Comparison of ENCODE assay signal across 7 cellular contexts in the genomic region with DNA sequence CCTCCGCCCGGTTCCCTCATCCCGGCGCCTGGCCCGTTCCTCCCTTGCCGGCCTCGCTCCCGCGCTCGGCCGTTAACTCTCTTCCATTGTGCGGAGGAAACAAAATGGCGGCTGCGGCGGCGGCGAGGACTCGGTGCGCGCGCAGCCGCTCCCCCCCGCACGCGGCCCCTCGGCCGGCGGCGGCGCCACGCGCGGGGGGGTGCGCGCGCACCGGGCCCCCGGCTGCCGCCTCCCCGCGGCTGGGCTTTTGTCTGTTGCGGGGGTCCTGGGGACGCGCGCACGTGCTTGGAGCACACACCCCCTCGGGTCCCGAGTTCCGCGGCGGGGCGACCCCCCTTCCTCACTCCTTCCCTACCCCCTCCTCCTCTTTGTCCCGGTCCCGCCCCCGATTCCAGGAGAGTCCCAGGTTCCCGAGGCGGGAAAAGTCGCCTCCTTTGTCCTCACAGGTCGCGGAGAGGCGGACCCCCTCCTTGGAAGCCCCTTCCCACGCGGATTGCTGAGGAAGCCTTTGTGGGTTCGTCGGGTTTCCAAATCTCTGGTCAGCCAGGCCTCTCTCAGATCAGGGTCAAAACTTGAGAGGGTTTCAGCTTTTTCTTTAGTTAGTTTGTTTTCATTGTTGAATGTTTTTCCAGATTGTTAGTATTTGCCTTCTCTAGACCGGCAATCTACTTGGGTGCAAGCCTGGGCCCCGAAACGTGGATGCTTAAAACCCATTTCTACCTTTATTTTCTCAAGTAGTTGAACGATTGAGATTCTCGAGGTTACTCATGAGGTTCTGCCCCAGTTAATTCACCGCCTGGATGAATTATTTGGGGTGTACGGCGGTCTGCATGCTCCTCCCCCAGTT. TPM values are rescaled to one million over a fixed set of nuclear protein-coding genes. Genes with fewer than 3 reads are reported as not detected.
A peak's percentile ranks its signal among the peaks of the same experiment; 100 is the strongest.
DNase-seq lines count a peak whose midpoint lies in the region; ATAC-seq and TF ChIP-seq lines count a peak whose summit lies in the region.

No MANE protein-coding gene starts in this region.

- no peak for TF ChIP-seq POLR2A in stomach (IDR thresholded peaks at IDR 0.05)

- no peaks in the 10 kb centered on the region for H3K9me3 ChIP-seq in esophagus (ENCODE audit: control insufficient read depth in 2 of 2, insufficient read depth in 1 of 2, low read depth in 1 of 2, low read length in 1 of 2)
- H3K9me3 ChIP-seq in stomach = no peaks in the 10 kb centered on the region

- TF ChIP-seq CTCF in stomach (IDR thresholded peaks at IDR 0.05) = no peak

- WGBS in esophagus, 2 donors = 0 to 1% methylated on average over 63 to 73 of the region's 73 CpGs
- whole genome bisulfite sequencing in stomach, 5 donors = 0 to 1% (median 1%) methylated on average over 32 to 73 of the region's 73 CpGs

- H3K27me3 ChIP-seq in esophagus (ENCODE audit: control insufficient read depth in 1 of 2, insufficient read depth in 2 of 2, low read length in 2 of 2) (no peaks in the 10 kb centered on the region), stomach (no peaks in the 10 kb centered on the region)

- no peaks in the 10 kb centered on the region for H3K36me3 ChIP-seq in esophagus (ENCODE audit: control insufficient read depth in 2 of 2, insufficient read depth in 2 of 2, low read length in 1 of 2)
- peaks cover 0 to 12% (median 2%) of the 10 kb centered on the region in 4 donors for H3K36me3 ChIP-seq in stomach

- intact Hi-C loops in stomach (cut with DNase I; ENCODE audit: low total_unique reads) = no loop called here

- H3K27ac ChIP-seq in esophagus (ENCODE audit: low read depth in 2 of 2, low read length in 1 of 2) = peak overlapping the region; percentile 97 to 98
- peak overlapping the region; percentile 95 to 100 (median 96) for H3K27ac ChIP-seq in stomach

- TF ChIP-seq EP300 in stomach (IDR thresholded peaks at IDR 0.05) = no peak

- H3K4me3 ChIP-seq in esophagus (ENCODE audit: low read depth in 1 of 2, low read length in 2 of 2) = peak overlapping the region; percentile 87 to 94
- H3K4me3 ChIP-seq in stomach = peak overlapping the region; percentile 98 to 99 (median 98)

- peaks cover 3% of the 10 kb centered on the region in 2 donors for H3K4me1 ChIP-seq in esophagus (ENCODE audit: control insufficient read depth in 2 of 2, insufficient read depth in 2 of 2, low read length in 1 of 2)
- H3K4me1 ChIP-seq in stomach = peaks cover 41 to 66% (median 58%) of the 10 kb centered on the region in 4 donors

- ATAC-seq in GM18498 (IDR thresholded peaks at IDR 0.05; ENCODE audit: unreplicated experiment) (peak; percentile 29), HG02970 (IDR thresholded peaks at IDR 0.05; ENCODE audit: low FRiP score, unreplicated experiment) (peak; percentile 13)

- DNase-seq in NCI-H446 treated with DMSO at 0.1 percent for 48 hours (lab: John Stamatoyannopoulos, UW) (peak; percentile 22), myocyte (ENCODE audit: low read depth) (peak; percentile 59), stomach (peak; percentile 35)
- peak; percentile 86 for DNase-seq in activated CD8-positive, alpha-beta memory T cell treated with anti-CD3 and anti-CD28 coated beads, Interleukin-2, amount 50 U/mL, for 48 hours

RNA-seq across cellular contexts. Expression of gene ILF3, which starts 0.7 kb away (rescaled TPM):
- 100 to 1,000 TPM in 1 of 2 donors, 10 to 100 TPM in 1; 84.2 to 107 TPM for polyA plus RNA-seq in esophagus
- total RNA-seq in myocyte = 94.6 and 116 TPM in 2 replicates
- 116 TPM for polyA plus RNA-seq in myocyte (2012)
- total RNA-seq in stomach = 100 to 1,000 TPM in 3 of 5 donors, 10 to 100 TPM in 2; 65.3 to 381 (median 142) TPM
- polyA plus RNA-seq in stomach = 10 to 100 TPM; 33.5 to 84.2 (median 49.8) TPM

RNA-seq across cellular contexts. Expression of gene SLC44A2, which starts 29.5 kb away (rescaled TPM):
- polyA plus RNA-seq in esophagus (10 to 100 TPM; 70.5 to 76.8 TPM), stomach (10 to 100 TPM; 26.1 to 66.9 (median 64.4) TPM)
- total RNA-seq in myocyte (81.9 and 100 TPM in 2 replicates), stomach (100 to 1,000 TPM in 3 of 5 donors, 10 to 100 TPM in 2; 58.0 to 161 (median 101) TPM)
- polyA plus RNA-seq in myocyte (2012) = 231 TPM

RNA-seq across cellular contexts. Expression of gene QTRT1, which starts 46.4 kb away (rescaled TPM):
- polyA plus RNA-seq in esophagus = 10 to 100 TPM; 53.2 to 86.4 TPM
- total RNA-seq in myocyte = 40.5 and 43.1 TPM in 2 replicates
- 69.1 TPM for polyA plus RNA-seq in myocyte (2012)
- total RNA-seq in stomach = 100 to 1,000 TPM in 2 of 5 donors, 10 to 100 TPM in 3; 21.7 to 104 (median 66.5) TPM
- polyA plus RNA-seq in stomach = 100 to 1,000 TPM; 113 to 153 (median 115) TPM

Comparison
In these comparisons a context has a peak if more than half of its experiments do, and no peak if none do; other contexts are left out.
1. Peak in every context shown above with its lines: DNase-seq, ATAC-seq, H3K4me3 ChIP-seq and H3K27ac ChIP-seq.
2. DNase-seq: peak in every context shown above with its lines; median percentile 86 in activated CD8-positive, alpha-beta memory T cell treated with anti-CD3 and anti-CD28 coated beads, Interleukin-2, amount 50 U/mL, for 48 hours; 59 in myocyte; 35 in stomach; 22 in NCI-H446 treated with DMSO at 0.1 percent for 48 hours.